25 cellular contexts compared by ENCODE assay signal in genomic region chr21:31471865-31472264, GRCh38.
DNase-seq lines count a peak whose midpoint lies in the region; ATAC-seq, FAIRE-seq and TF ChIP-seq lines count a peak whose summit lies in the region.
"Had no signal": no experiment of that assay in that cellular context is flagged by ENCODE, and none has a peak within 500 bp of the region (broad histone marks: within the 10 kb centered on the region; RNA-seq: fewer than 3 reads in every experiment).

No MANE protein-coding gene starts in this region.

- no peak overlapping the region for H2AFZ ChIP-seq in GM23338

- TF ChIP-seq CTCF in GM23338 (conservative IDR thresholded peaks at IDR 0.05; ENCODE audit: low read depth in 2 of 2) (no peak), WTC11 (IDR thresholded peaks at IDR 0.05) (no peak), progenitor cell of endocrine pancreas (IDR thresholded peaks at IDR 0.05; ENCODE audit: unreplicated experiment) (no peak)

- DNase-seq in GM23338 (ENCODE audit: low spot score) (no peak), WTC11 (ENCODE audit: low spot score) (no peak), globus pallidus (ENCODE audit: low spot score) (peak; percentile 61), progenitor cell of endocrine pancreas (ENCODE audit: low spot score, unreplicated experiment) (no peak), H54 (ENCODE audit: insufficient read length, low spot score) (no peak), LoVo (ENCODE audit: low spot score) (no peak)
- DNase-seq in stimulated activated naive B cell treated with anti-CD40 and anti-IgM and Interleukin-4, amounts not matched to agents 10 μg/mL and 1 μg/mL and 100 μg/mL, for 72 hours: no peak
- DNase-seq: CD4-positive, CD25-positive, alpha-beta regulatory T cell; GOT3; HCEC 1CT; NCI-H1092; NCI-H1417 treated with DMSO at 0.1 percent for 48 hours; NCI-H1694 treated with DMSO at 0.1 percent for 48 hours; NCI-H2081; NCI-H2227 treated with DMSO at 0.1 percent for 48 hours; NCI-H526 treated with DMSO at 0.1 percent for 48 hours; SHP77 had no signal

- H3K4me1 Mint-ChIP-seq in GM23338 (peaks cover 22% of the 10 kb centered on the region), WTC11 (peaks cover 24% of the 10 kb centered on the region), progenitor cell of endocrine pancreas (ENCODE audit: low read depth) (peaks cover 4% of the 10 kb centered on the region)
- no peaks in the 10 kb centered on the region for H3K4me1 Mint-ChIP-seq in stimulated activated naive B cell treated with anti-CD40 and anti-IgM and Interleukin-4, amounts not matched to agents 10 μg/mL and 1 μg/mL and 100 μg/mL, for 72 hours
- H3K4me1 Mint-ChIP-seq: IgD-negative memory B cell had no signal

- peaks cover 7% of the 10 kb centered on the region; the same call in 1 of the 2 replicates for H4K20me1 ChIP-seq in GM23338 (replicated peaks; ENCODE audit: insufficient read depth)
- H4K20me1 ChIP-seq: BLaER1 had no signal

- CTCF ChIA-PET in WTC11 (lab: Charles Lee): interaction anchor here (1.0 to 2.4 kb wide), 4 partner anchors 12 to 109 kb away, joined by 3 to 12 read pairs (median 7); no protein-coding TSS in a partner anchor

- TF ChIP-seq POLR2A in H54 (IDR thresholded peaks at IDR 0.05; ENCODE audit: low read depth, low read length): no peak

- peak; percentile 15; the same call in 2 of the 3 replicates for ATAC-seq in GM23338
- ATAC-seq in WTC11: no peak
- ATAC-seq in stimulated activated naive B cell treated with anti-CD40 and anti-IgM and Interleukin-4, amounts not matched to agents 10 μg/mL and 1 μg/mL and 100 μg/mL, for 72 hours (replicated peaks): no peak
- ATAC-seq: Panc1 had no signal

- POLR2A ChIA-PET in WTC11 (lab: Charles Lee): no interaction called here

- no peak overlapping the region for H3K4me3 ChIP-seq in GM23338
- H3K4me3 ChIP-seq: BLaER1 had no signal

- no peak overlapping the region for H3K27ac ChIP-seq in GM23338 (ENCODE audit: low read depth)
- H3K27ac ChIP-seq: BLaER1, HL-60, KMS-11, RWPE1 had no signal

- peaks cover 7% of the 10 kb centered on the region; the same call in 1 of the 2 replicates for H3K79me2 ChIP-seq in GM23338 (replicated peaks; ENCODE audit: insufficient read depth)

- FAIRE-seq in H54 (lab: Jason Lieb, UNC): no peak
- FAIRE-seq: A204.1, GM18507 had no signal

- H3K36me3 Mint-ChIP-seq in GM23338 (ENCODE audit: low read depth) (peaks cover 10% of the 10 kb centered on the region), WTC11 (peaks cover 8% of the 10 kb centered on the region), progenitor cell of endocrine pancreas (ENCODE audit: insufficient read depth) (no peaks in the 10 kb centered on the region)
- H3K36me3 Mint-ChIP-seq in stimulated activated naive B cell treated with anti-CD40 and anti-IgM and Interleukin-4, amounts not matched to agents 10 μg/mL and 1 μg/mL and 100 μg/mL, for 72 hours: no peaks in the 10 kb centered on the region
- H3K36me3 Mint-ChIP-seq: CD4-positive, CD25-positive, alpha-beta regulatory T cell; IgD-negative memory B cell had no signal

- H3K27me3 ChIP-seq in GM23338 (ENCODE audit: insufficient read depth): no peaks in the 10 kb centered on the region
- H3K27me3 ChIP-seq: BLaER1 had no signal

- H3F3A ChIP-seq in GM23338 (replicated peaks; ENCODE audit: low read depth): no peaks in the 10 kb centered on the region

- H3K4me1 ChIP-seq in GM23338 (ENCODE audit: insufficient read depth): peaks cover 11% of the 10 kb centered on the region; the same call in 1 of the 2 replicates
- H3K4me1 ChIP-seq: BLaER1 had no signal

- H3K27ac Mint-ChIP-seq in GM23338 (no peak overlapping the region), WTC11 (peak overlapping the region; percentile 45; the same call in 1 of the 2 replicates), progenitor cell of endocrine pancreas (peak overlapping the region; percentile 22)
- H3K27ac Mint-ChIP-seq in stimulated activated naive B cell treated with anti-CD40 and anti-IgM and Interleukin-4, amounts not matched to agents 10 μg/mL and 1 μg/mL and 100 μg/mL, for 72 hours: no peak overlapping the region
- H3K27ac Mint-ChIP-seq: CD4-positive, CD25-positive, alpha-beta regulatory T cell; IgD-negative memory B cell had no signal

- H3K36me3 ChIP-seq in GM23338 (ENCODE audit: insufficient read depth): no peaks in the 10 kb centered on the region

- H3K9me3 Mint-ChIP-seq in GM23338 (peaks cover 3% of the 10 kb centered on the region; the same call in 1 of the 3 replicates), WTC11 (peaks cover 10% of the 10 kb centered on the region), progenitor cell of endocrine pancreas (ENCODE audit: low read depth) (no peaks in the 10 kb centered on the region)
- peaks cover 0 to 2% of the 10 kb centered on the region in 2 donors for H3K9me3 Mint-ChIP-seq in stimulated activated naive B cell treated with anti-CD40 and anti-IgM and Interleukin-4, amounts not matched to agents 10 μg/mL and 1 μg/mL and 100 μg/mL, for 72 hours
- H3K9me3 Mint-ChIP-seq: IgD-negative memory B cell had no signal

- H3K4me2 ChIP-seq in GM23338: no peak overlapping the region
- H3K4me2 ChIP-seq: BLaER1, KMS-11 had no signal

- peaks cover 8% of the 10 kb centered on the region for H3K27me3 Mint-ChIP-seq in GM23338 (ENCODE audit: insufficient read depth, low read depth, poor library complexity)
- H3K27me3 Mint-ChIP-seq in WTC11 (ENCODE audit: low read depth): no peaks in the 10 kb centered on the region
- H3K27me3 Mint-ChIP-seq in progenitor cell of endocrine pancreas: no peaks in the 10 kb centered on the region
- H3K27me3 Mint-ChIP-seq in stimulated activated naive B cell treated with anti-CD40 and anti-IgM and Interleukin-4, amounts not matched to agents 10 μg/mL and 1 μg/mL and 100 μg/mL, for 72 hours: no peaks in the 10 kb centered on the region
- H3K27me3 Mint-ChIP-seq: CD4-positive, CD25-positive, alpha-beta regulatory T cell; IgD-negative memory B cell had no signal

- H3K9me2 ChIP-seq in GM23338 (ENCODE audit: insufficient read depth): no peaks in the 10 kb centered on the region

- H3K4me3 Mint-ChIP-seq in GM23338 (no peak overlapping the region), WTC11 (no peak overlapping the region), progenitor cell of endocrine pancreas (ENCODE audit: low read depth) (no peak overlapping the region)
- no peak overlapping the region for H3K4me3 Mint-ChIP-seq in stimulated activated naive B cell treated with anti-CD40 and anti-IgM and Interleukin-4, amounts not matched to agents 10 μg/mL and 1 μg/mL and 100 μg/mL, for 72 hours
- H3K4me3 Mint-ChIP-seq: CD4-positive, CD25-positive, alpha-beta regulatory T cell; IgD-negative memory B cell had no signal

TF ChIP-seq in GM23338, 12 proteins besides CTCF, POLR2A, EP300 and RAD21 (continues in another document):
- TF ChIP-seq EZH2phosphoT487 (IDR thresholded peaks at IDR 0.05; ENCODE audit: unreplicated experiment): no peak
- TF ChIP-seq JUNB (IDR thresholded peaks at IDR 0.05; ENCODE audit: unreplicated experiment): no peak
- no peak for TF ChIP-seq ETS1 (IDR thresholded peaks at IDR 0.05)
- no peak for TF ChIP-seq POLR2AphosphoS5 (IDR thresholded peaks at IDR 0.05; ENCODE audit: low read depth)

TF ChIP-seq in WTC11, 78 proteins besides CTCF, POLR2A, EP300 and RAD21 (continues in another document):
- no peak for TF ChIP-seq ZNF219 (CRISPR knock-in tag; IDR thresholded peaks at IDR 0.05; ENCODE audit: borderline replicate concordance)
- no peak for TF ChIP-seq ZNF281 (CRISPR knock-in tag; IDR thresholded peaks at IDR 0.05)
- TF ChIP-seq ETV6 (CRISPR knock-in tag; IDR thresholded peaks at IDR 0.05): no peak
- TF ChIP-seq MAX (CRISPR knock-in tag; IDR thresholded peaks at IDR 0.05): no peak
- TF ChIP-seq ZNF512 (CRISPR knock-in tag; IDR thresholded peaks at IDR 0.05; ENCODE audit: borderline replicate concordance): no peak
- no peak for TF ChIP-seq RORB (CRISPR knock-in tag; IDR thresholded peaks at IDR 0.05)
- TF ChIP-seq ELF4 (CRISPR knock-in tag; IDR thresholded peaks at IDR 0.05; ENCODE audit: low read depth): no peak
- no peak for TF ChIP-seq TEAD4 (CRISPR knock-in tag; IDR thresholded peaks at IDR 0.05)

Comparison
In these comparisons a context has a peak if more than half of its experiments do, and no peak if none do; other contexts are left out.
1. H3K27ac Mint-ChIP-seq: peak in WTC11 (single experiment) and progenitor cell of endocrine pancreas (single experiment); none in GM23338 (single experiment) and stimulated activated naive B cell treated with anti-CD40 and anti-IgM and Interleukin-4, amounts not matched to agents 10 μg/mL and 1 μg/mL and 100 μg/mL, for 72 hours (single experiment).